In the genomic region with DNA sequence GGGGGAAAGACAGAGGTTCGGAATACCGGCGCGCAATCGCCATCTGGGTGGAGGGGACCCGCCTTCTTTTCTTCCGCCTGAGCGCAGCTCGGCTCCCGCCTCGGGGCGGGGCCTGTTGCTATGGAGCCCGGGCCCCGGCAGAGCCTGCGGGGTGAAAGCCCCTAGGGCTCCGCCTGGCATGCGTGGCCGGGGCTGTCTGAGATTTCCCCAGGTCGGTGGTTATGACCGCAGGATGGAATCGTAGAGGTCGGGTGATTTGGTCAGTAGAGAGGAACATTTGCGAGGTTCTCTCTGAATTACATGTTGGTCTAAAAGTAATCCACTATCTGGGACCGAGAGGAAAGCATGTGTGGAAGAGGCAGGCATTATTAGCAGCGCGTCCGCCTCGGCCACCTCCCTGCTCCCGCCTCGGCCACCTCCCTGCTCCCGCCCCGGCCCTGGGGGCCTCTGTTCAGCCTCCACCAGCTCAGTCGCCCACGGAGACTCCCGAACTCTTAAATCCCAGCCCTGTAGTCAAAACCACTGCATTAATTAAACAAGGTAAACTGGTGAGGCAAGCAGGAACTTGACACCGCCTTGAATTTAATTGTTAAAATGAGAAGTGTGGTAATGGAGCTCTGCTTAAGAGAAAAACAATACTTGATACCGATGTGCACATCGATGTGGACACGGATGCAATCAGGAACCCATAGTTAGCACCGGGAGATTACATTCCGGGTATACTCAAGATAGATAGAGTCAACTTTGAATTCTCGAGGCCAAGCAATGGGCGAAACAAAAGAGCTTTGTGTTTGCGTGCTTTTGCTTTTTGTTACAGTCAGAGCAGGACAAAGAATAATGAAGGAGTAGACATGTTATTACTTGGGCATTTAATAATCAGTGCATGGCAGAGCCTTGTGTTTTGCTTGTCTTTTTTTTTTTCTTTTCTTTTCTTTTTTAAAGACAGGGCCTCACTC, we compare ENCODE assay signal across 8 cellular contexts. TPM values are rescaled to one million over a fixed set of nuclear protein-coding genes. Genes with fewer than 3 reads are reported as not detected.
A peak's percentile ranks its signal among the peaks of the same experiment; 100 is the strongest.
DNase-seq lines count a peak whose midpoint lies in the region; ATAC-seq, FAIRE-seq and TF ChIP-seq lines count a peak whose summit lies in the region.

No MANE protein-coding gene starts in this region.

- intact Hi-C loops in uterus (cut with DNase I; ENCODE audit: low total_unique reads), result no loop called here

- H3K9me3 ChIP-seq in right atrium auricular region (no peaks in the 10 kb centered on the region), uterus (no peaks in the 10 kb centered on the region)

- H3K4me1 ChIP-seq in right atrium auricular region (peaks cover 0 to 25% of the 10 kb centered on the region in 2 donors), rectal smooth muscle tissue (ENCODE audit: control insufficient read depth, insufficient read depth, low read length) (peaks cover 3% of the 10 kb centered on the region), uterus (no peaks in the 10 kb centered on the region)

- TF ChIP-seq CTCF in right atrium auricular region (IDR thresholded peaks at IDR 0.05), result no peak
- no peak for TF ChIP-seq CTCF in uterus (IDR thresholded peaks at IDR 0.05)

- TF ChIP-seq POLR2A in GM12892 (IDR thresholded peaks at IDR 0.05; ENCODE audit: low read depth, low read length), result no peak
- TF ChIP-seq POLR2A in uterus (IDR thresholded peaks at IDR 0.05), result no peak

- DNase-seq in GM12892 (ENCODE audit: insufficient read length) (peak; percentile 92), NCI-H1105 treated with DMSO at 0.1 percent for 48 hours (lab: John Stamatoyannopoulos, UW) (peak; percentile 69), T-helper 2 cell (peak; percentile 66 to 81 (median 76)), right atrium auricular region (ENCODE audit: low spot score) (peak; percentile 64), uterus (peak; percentile 54 to 77)

- peak; percentile 98 for ATAC-seq in HG02623 (IDR thresholded peaks at IDR 0.05; ENCODE audit: unreplicated experiment)

- H3K36me3 ChIP-seq in right atrium auricular region (no peaks in the 10 kb centered on the region), rectal smooth muscle tissue (ENCODE audit: control insufficient read depth, insufficient read depth, low read length) (no peaks in the 10 kb centered on the region), uterus (no peaks in the 10 kb centered on the region)

- H3K4me3 ChIP-seq in right atrium auricular region (peak overlapping the region; percentile 47 to 55), rectal smooth muscle tissue (ENCODE audit: low read length) (peak overlapping the region; percentile 75), uterus (peak overlapping the region; percentile 49 to 50)

- peak; percentile 95 for FAIRE-seq in GM12892 (lab: Jason Lieb, UNC)

- peak overlapping the region; percentile 13 for H3K9ac ChIP-seq in rectal smooth muscle tissue (ENCODE audit: low read length)

- no peaks in the 10 kb centered on the region for H3K27me3 ChIP-seq in right atrium auricular region
- no peaks in the 10 kb centered on the region for H3K27me3 ChIP-seq in rectal smooth muscle tissue (ENCODE audit: control insufficient read depth, insufficient read depth, low read length)
- H3K27me3 ChIP-seq in uterus, result no peaks in the 10 kb centered on the region

- H3K27ac ChIP-seq in angular gyrus (ENCODE audit: low read depth, low read length), result peak overlapping the region; percentile 78
- peak overlapping the region; percentile 57 to 67 for H3K27ac ChIP-seq in right atrium auricular region
- H3K27ac ChIP-seq in rectal smooth muscle tissue (ENCODE audit: low read depth, low read length), result peak overlapping the region; percentile 26
- peak overlapping the region; percentile 17 to 59 for H3K27ac ChIP-seq in uterus

RNA-seq across cellular contexts. Expression of gene TRIM2, which starts 45.2 kb away (rescaled TPM):
- 0.08 TPM for polyA plus RNA-seq in GM12892 (2012; ENCODE audit: missing spikeins)
- 10 to 100 TPM; 17.7 to 29.9 TPM for total RNA-seq in right atrium auricular region
- total RNA-seq in uterus, result 100 to 1,000 TPM in 1 of 4 donors, 10 to 100 TPM in 3; 25.9 to 121 (median 45.6) TPM

Comparison
In these comparisons a context has a peak if more than half of its experiments do, and no peak if none do; other contexts are left out.
1. Peak in every context shown above with its lines: DNase-seq, ATAC-seq, H3K4me3 ChIP-seq and H3K27ac ChIP-seq.
2. H3K27ac ChIP-seq: peak in every context shown above with its lines; median percentile 78 in angular gyrus; 62 in right atrium auricular region; 38 in uterus; 26 in rectal smooth muscle tissue.